Comparison of ENCODE assay signal across 8 cellular contexts in genomic region chr17:27241346-27241946, GRCh38. TPM values are rescaled to one million over a fixed set of nuclear protein-coding genes. Genes with fewer than 3 reads are reported as not detected.
DNase-seq lines count a peak whose midpoint lies in the region; ATAC-seq and TF ChIP-seq lines count a peak whose summit lies in the region.

No MANE protein-coding gene starts in this region.

- TF ChIP-seq POLR2A in tibial nerve (IDR thresholded peaks at IDR 0.05) = no peak

- H3K27ac Mint-ChIP-seq in activated CD8-positive, alpha-beta T cell treated with anti-CD3 and anti-CD28 coated beads for 36 hours = no peak overlapping the region
- no peak overlapping the region for H3K27ac Mint-ChIP-seq in activated CD8-positive, alpha-beta T cell treated with anti-CD3 and anti-CD28 coated beads, Interleukin-2, amount 10 ng/mL, durations not matched to agents 7 days and 5 days
- H3K27ac Mint-ChIP-seq in activated CD4-positive, alpha-beta memory T cell treated with anti-CD3 and anti-CD28 coated beads for 36 hours = no peak overlapping the region

- peaks cover 6 to 70% (median 47%) of the 10 kb centered on the region in 4 donors for H3K4me1 ChIP-seq in tibial artery
- peaks cover 0 to 88% (median 34%) of the 10 kb centered on the region in 4 donors for H3K4me1 ChIP-seq in tibial nerve

- H3K27me3 ChIP-seq in tibial artery (no peaks in the 10 kb centered on the region), tibial nerve (no peaks in the 10 kb centered on the region)

- intact Hi-C loops in activated CD8-positive, alpha-beta T cell treated with anti-CD3 and anti-CD28 coated beads for 36 hours (cut with micrococcal nuclease) = loop anchor here (10.0 kb wide), 1 partner anchor 53 kb away; the partner anchor contains the start of gene WSB1
- intact Hi-C loops in tibial artery (cut with DNase I; ENCODE audit: low total_unique reads) = loop anchor here (10.0 kb wide), 1 partner anchor 253 kb away; no protein-coding TSS in a partner anchor
- intact Hi-C loops in activated CD4-positive, alpha-beta memory T cell treated with anti-CD3 and anti-CD28 coated beads for 36 hours (cut with micrococcal nuclease) = no loop called here

- H3K4me3 ChIP-seq in cardiac fibroblast (replicated peaks in 1 of 2; ENCODE audit: low read depth in 2 of 2, low read length in 2 of 2) = no peak overlapping the region
- no peak overlapping the region for H3K4me3 ChIP-seq in tibial artery
- no peak overlapping the region for H3K4me3 ChIP-seq in tibial nerve

- DNase-seq in activated CD8-positive, alpha-beta T cell treated with anti-CD3 and anti-CD28 coated beads for 36 hours = peak; percentile 17
- no peak for DNase-seq in activated CD8-positive, alpha-beta T cell treated with anti-CD3 and anti-CD28 coated beads, Interleukin-2, amount 10 ng/mL, durations not matched to agents 7 days and 5 days
- DNase-seq in cardiac fibroblast (ENCODE audit: low read depth in 2 of 2) (peak; percentile 50), tibial artery (no peak), NCI-H2171 (lab: John Stamatoyannopoulos, UW) (no peak), tibial nerve (ENCODE audit: low spot score in 2 of 2) (no peak)
- no peak for DNase-seq in activated CD4-positive, alpha-beta memory T cell treated with anti-CD3 and anti-CD28 coated beads for 36 hours

- H3K27ac ChIP-seq in tibial artery (peak overlapping the region; percentile 93 to 96), tibial nerve (peak overlapping the region in 2 of 4 donors; percentile 92 to 94)

- no peaks in the 10 kb centered on the region for H3K36me3 Mint-ChIP-seq in activated CD8-positive, alpha-beta T cell treated with anti-CD3 and anti-CD28 coated beads for 36 hours (ENCODE audit: low read depth)
- no peaks in the 10 kb centered on the region for H3K36me3 Mint-ChIP-seq in activated CD8-positive, alpha-beta T cell treated with anti-CD3 and anti-CD28 coated beads, Interleukin-2, amount 10 ng/mL, durations not matched to agents 7 days and 5 days (ENCODE audit: low read depth)
- H3K36me3 Mint-ChIP-seq in activated CD4-positive, alpha-beta memory T cell treated with anti-CD3 and anti-CD28 coated beads for 36 hours = no peaks in the 10 kb centered on the region

- H3K9me3 ChIP-seq in tibial artery (no peaks in the 10 kb centered on the region), tibial nerve (no peaks in the 10 kb centered on the region)

- no peaks in the 10 kb centered on the region for H3K9me3 Mint-ChIP-seq in activated CD8-positive, alpha-beta T cell treated with anti-CD3 and anti-CD28 coated beads for 36 hours
- H3K9me3 Mint-ChIP-seq in activated CD8-positive, alpha-beta T cell treated with anti-CD3 and anti-CD28 coated beads, Interleukin-2, amount 10 ng/mL, durations not matched to agents 7 days and 5 days (ENCODE audit: insufficient read depth) = no peaks in the 10 kb centered on the region
- H3K9me3 Mint-ChIP-seq in activated CD4-positive, alpha-beta memory T cell treated with anti-CD3 and anti-CD28 coated beads for 36 hours = no peaks in the 10 kb centered on the region

- TF ChIP-seq CTCF in activated CD8-positive, alpha-beta T cell treated with anti-CD3 and anti-CD28 coated beads for 36 hours (IDR thresholded peaks at IDR 0.05) = no peak
- TF ChIP-seq CTCF in cardiac fibroblast (IDR thresholded peaks at IDR 0.05; ENCODE audit: low read depth, low read length) = no peak
- TF ChIP-seq CTCF in tibial artery (IDR thresholded peaks at IDR 0.05) = no peak
- no peak for TF ChIP-seq CTCF in tibial nerve (IDR thresholded peaks at IDR 0.05)

- WGBS in tibial nerve, 2 donors = 61 to 64% methylated on average over 5 of the region's 5 CpGs

- H3K36me3 ChIP-seq in tibial artery (no peaks in the 10 kb centered on the region), tibial nerve (no peaks in the 10 kb centered on the region)

- no peak overlapping the region for H3K4me3 Mint-ChIP-seq in activated CD8-positive, alpha-beta T cell treated with anti-CD3 and anti-CD28 coated beads for 36 hours
- no peak overlapping the region for H3K4me3 Mint-ChIP-seq in activated CD8-positive, alpha-beta T cell treated with anti-CD3 and anti-CD28 coated beads, Interleukin-2, amount 10 ng/mL, durations not matched to agents 7 days and 5 days
- H3K4me3 Mint-ChIP-seq in activated CD4-positive, alpha-beta memory T cell treated with anti-CD3 and anti-CD28 coated beads for 36 hours = no peak overlapping the region

- CTCF ChIA-PET in activated CD8-positive, alpha-beta T cell treated with anti-CD3 and anti-CD28 coated beads for 36 hours (lab: Charles Lee) = interaction anchor here (0.6 to 3.4 kb wide), 5 partner anchors 38 to 409 kb away, joined by 3 to 22 read pairs (median 3); partner anchors contain the start of gene WSB1
- CTCF ChIA-PET in activated CD8-positive, alpha-beta T cell treated with anti-CD3 and anti-CD28 coated beads, Interleukin-2, amount 10 ng/mL, durations not matched to agents 7 days and 5 days (lab: Charles Lee) = interaction anchor here (0.7 to 2.9 kb wide), 7 partner anchors 50 to 413 kb away, joined by 3 to 19 read pairs (median 4); partner anchors contain the start of gene WSB1
- CTCF ChIA-PET in activated CD4-positive, alpha-beta memory T cell treated with anti-CD3 and anti-CD28 coated beads for 36 hours (lab: Charles Lee) = interaction anchor here (0.6 to 10.8 kb wide), 5 partner anchors 71 to 410 kb away, joined by 3 to 219 read pairs (median 4); no protein-coding TSS in a partner anchor

- POLR2A ChIA-PET in activated CD8-positive, alpha-beta T cell treated with anti-CD3 and anti-CD28 coated beads for 36 hours (lab: Charles Lee) = interaction anchor here (0.7 kb wide), 1 partner anchor 327 kb away, joined by 3 read pairs; no protein-coding TSS in a partner anchor
- POLR2A ChIA-PET in activated CD8-positive, alpha-beta T cell treated with anti-CD3 and anti-CD28 coated beads, Interleukin-2, amount 10 ng/mL, durations not matched to agents 7 days and 5 days (lab: Charles Lee) = interaction anchor here (0.9 to 2.3 kb wide), 2 partner anchors 8 to 53 kb away, joined by 8 to 9 read pairs; no protein-coding TSS in a partner anchor
- POLR2A ChIA-PET in activated CD4-positive, alpha-beta memory T cell treated with anti-CD3 and anti-CD28 coated beads for 36 hours (lab: Charles Lee) = interaction anchor here (3.1 kb wide), 1 partner anchor 54 kb away, joined by 12 read pairs; the partner anchor contains the start of gene WSB1

- peaks cover 6% of the 10 kb centered on the region for H3K27me3 Mint-ChIP-seq in activated CD8-positive, alpha-beta T cell treated with anti-CD3 and anti-CD28 coated beads for 36 hours
- H3K27me3 Mint-ChIP-seq in activated CD8-positive, alpha-beta T cell treated with anti-CD3 and anti-CD28 coated beads, Interleukin-2, amount 10 ng/mL, durations not matched to agents 7 days and 5 days (ENCODE audit: low read depth) = peaks cover 6% of the 10 kb centered on the region
- peaks cover 6% of the 10 kb centered on the region for H3K27me3 Mint-ChIP-seq in activated CD4-positive, alpha-beta memory T cell treated with anti-CD3 and anti-CD28 coated beads for 36 hours

- H3K4me1 Mint-ChIP-seq in activated CD8-positive, alpha-beta T cell treated with anti-CD3 and anti-CD28 coated beads for 36 hours (ENCODE audit: low read depth) = peaks cover 20% of the 10 kb centered on the region
- peaks cover 26% of the 10 kb centered on the region for H3K4me1 Mint-ChIP-seq in activated CD8-positive, alpha-beta T cell treated with anti-CD3 and anti-CD28 coated beads, Interleukin-2, amount 10 ng/mL, durations not matched to agents 7 days and 5 days (ENCODE audit: low read depth)
- peaks cover 15% of the 10 kb centered on the region for H3K4me1 Mint-ChIP-seq in activated CD4-positive, alpha-beta memory T cell treated with anti-CD3 and anti-CD28 coated beads for 36 hours (ENCODE audit: low read depth)

- peak; percentile 34 for ATAC-seq in activated CD8-positive, alpha-beta T cell treated with anti-CD3 and anti-CD28 coated beads for 36 hours
- no peak for ATAC-seq in activated CD8-positive, alpha-beta T cell treated with anti-CD3 and anti-CD28 coated beads, Interleukin-2, amount 10 ng/mL, durations not matched to agents 7 days and 5 days
- ATAC-seq in HG03095 (IDR thresholded peaks at IDR 0.05; ENCODE audit: unreplicated experiment) = peak; percentile 50

- TF ChIP-seq EP300 in tibial nerve (IDR thresholded peaks at IDR 0.05) = no peak

RNA-seq across cellular contexts. Expression of gene WSB1, which starts 52.5 kb away (rescaled TPM):
- 100 to 1,000 TPM; 224 to 231 TPM for total RNA-seq in activated CD8-positive, alpha-beta T cell treated with anti-CD3 and anti-CD28 coated beads for 36 hours
- total RNA-seq in activated CD8-positive, alpha-beta T cell treated with anti-CD3 and anti-CD28 coated beads, Interleukin-2, amount 10 ng/mL, durations not matched to agents 7 days and 5 days = 100 to 1,000 TPM; 118 to 121 TPM
- total RNA-seq in activated CD4-positive, alpha-beta memory T cell treated with anti-CD3 and anti-CD28 coated beads for 36 hours = 100 to 1,000 TPM; 135 to 147 TPM
- total RNA-seq in tibial nerve = 100 to 1,000 TPM; 201 to 225 (median 213) TPM

Comparison
In these comparisons a context has a peak if more than half of its experiments do, and no peak if none do; other contexts are left out.
1. DNase-seq: peak in activated CD8-positive, alpha-beta T cell treated with anti-CD3 and anti-CD28 coated beads for 36 hours (single experiment) and cardiac fibroblast (2 of 2); none in activated CD8-positive, alpha-beta T cell treated with anti-CD3 and anti-CD28 coated beads, Interleukin-2, amount 10 ng/mL, durations not matched to agents 7 days and 5 days (single experiment), tibial artery (0 of 2), NCI-H2171 (single experiment), activated CD4-positive, alpha-beta memory T cell treated with anti-CD3 and anti-CD28 coated beads for 36 hours (single experiment) and tibial nerve (0 of 2).